Comparison of ENCODE assay signal across 9 cellular contexts in the genomic region with DNA sequence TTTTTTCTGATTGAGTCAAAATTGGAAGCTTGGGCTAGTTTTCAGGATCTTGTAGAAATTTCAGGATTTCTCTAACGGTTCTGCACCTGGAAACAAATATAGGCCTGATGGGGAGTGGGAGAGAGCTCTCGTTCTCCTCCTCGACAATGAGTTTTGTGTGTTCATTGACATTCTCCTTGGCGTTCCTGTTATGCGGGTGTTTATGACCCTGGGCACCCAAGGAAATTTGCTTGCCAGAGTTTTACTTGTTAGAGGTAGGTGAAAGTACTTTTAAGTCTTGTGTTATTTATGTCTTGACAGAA. TPM values are rescaled to one million over a fixed set of nuclear protein-coding genes. Genes with fewer than 3 reads are reported as not detected.
DNase-seq lines count a peak whose midpoint lies in the region; ATAC-seq and TF ChIP-seq lines count a peak whose summit lies in the region.
"Had no signal": no experiment of that assay in that cellular context is flagged by ENCODE, and none has a peak within 500 bp of the region (broad histone marks: within the 10 kb centered on the region; RNA-seq: fewer than 3 reads in every experiment).

No MANE protein-coding gene starts in this region.

- no peak for TF ChIP-seq POLR2A in esophagus muscularis mucosa (IDR thresholded peaks at IDR 0.05; ENCODE audit: low read depth)

- H3K27ac ChIP-seq in DND-41 (ENCODE audit: low read length) (peak overlapping the region; percentile 37; the same call in 1 of the 2 replicates), SU-DHL-6 (ENCODE audit: low read depth, low read length) (peak overlapping the region; percentile 85; the same call in 1 of the 2 replicates), esophagus muscularis mucosa (replicated peaks in 1 of 4) (peak overlapping the region; percentile 23 to 98 (median 96))

- H3F3A ChIP-seq in SU-DHL-6 (ENCODE audit: insufficient read depth), result peaks cover 50% of the 10 kb centered on the region

- H3K4me2 ChIP-seq in DND-41 (ENCODE audit: insufficient read depth, low read length) (peak overlapping the region; percentile 81), SU-DHL-6 (ENCODE audit: low read depth, low read length, poor library complexity, severe bottlenecking) (peak overlapping the region; percentile 83)

- H3K9ac ChIP-seq in DND-41 (ENCODE audit: low read depth, low read length) (peak overlapping the region; percentile 91), SU-DHL-6 (ENCODE audit: low read length) (peak overlapping the region; percentile 90)

- 23% methylated on average over 5 of the region's 5 CpGs for WGBS in esophagus muscularis mucosa

- peak overlapping the region in 1 of 2 experiments; percentile 91; a peak in 3 of 4 replicates for H3K4me3 ChIP-seq in DND-41 (ENCODE audit: low read depth in 1 of 2, low read length in 2 of 2)
- H3K4me3 ChIP-seq in SU-DHL-6 (ENCODE audit: insufficient read depth, low read length, poor library complexity, severe bottlenecking), result peak overlapping the region; percentile 89
- peak overlapping the region; percentile 86 to 98 (median 90) for H3K4me3 ChIP-seq in esophagus muscularis mucosa
- H3K4me3 ChIP-seq in retinal pigment epithelial cell (ENCODE audit: low read length), result peak overlapping the region; percentile 95

- H3K27me3 ChIP-seq in DND-41 (ENCODE audit: insufficient read depth, low read length, poor library complexity) (no peaks in the 10 kb centered on the region), SU-DHL-6 (ENCODE audit: low read length) (no peaks in the 10 kb centered on the region), esophagus muscularis mucosa (no peaks in the 10 kb centered on the region)

- no peak overlapping the region for H2AFZ ChIP-seq in DND-41 (ENCODE audit: low read depth, low read length)
- no peak overlapping the region for H2AFZ ChIP-seq in SU-DHL-6 (ENCODE audit: low read depth, low read length, severe bottlenecking)

- DNase-seq in DND-41 (no peak), esophagus muscularis mucosa (ENCODE audit: extremely low spot score) (no peak), retinal pigment epithelial cell (ENCODE audit: low read depth) (no peak), hypothalamus (lab: John Stamatoyannopoulos, UW) (no peak), GM13976 (ENCODE audit: low spot score) (no peak), NCI-H2171 treated with DMSO at 0.1 percent for 48 hours (lab: John Stamatoyannopoulos, UW) (no peak)
- DNase-seq: cortex of kidney had no signal

- H3K36me3 ChIP-seq in DND-41 (ENCODE audit: insufficient read depth, low read length) (peaks cover 30% of the 10 kb centered on the region), SU-DHL-6 (ENCODE audit: low read length) (peaks cover 4% of the 10 kb centered on the region; the same call in 1 of the 2 replicates), esophagus muscularis mucosa (no peaks in the 10 kb centered on the region)

- in situ Hi-C loops in GM13976 (cut with MboI; ENCODE audit: low sequenced_read_pairs, unreplicated experiment), result no loop called here

- H3K4me1 ChIP-seq in DND-41 (ENCODE audit: insufficient read depth, low read length), result peaks cover 59% of the 10 kb centered on the region
- H3K4me1 ChIP-seq in esophagus muscularis mucosa, result peaks cover 42 to 87% (median 76%) of the 10 kb centered on the region in 4 donors

- no peak for TF ChIP-seq CTCF in DND-41 (IDR thresholded peaks at IDR 0.05; ENCODE audit: borderline replicate concordance, extremely low read depth, low read length, poor library complexity, severe bottlenecking)
- TF ChIP-seq CTCF in SU-DHL-6 (IDR thresholded peaks at IDR 0.05; ENCODE audit: insufficient read depth, low read length, poor library complexity, severe bottlenecking), result no peak
- TF ChIP-seq CTCF in esophagus muscularis mucosa (IDR thresholded peaks at IDR 0.05), result no peak
- TF ChIP-seq CTCF in retinal pigment epithelial cell (conservative IDR thresholded peaks at IDR 0.05; ENCODE audit: low read depth, low read length), result no peak
- TF ChIP-seq CTCF in GM13976 (IDR thresholded peaks at IDR 0.05; ENCODE audit: borderline replicate concordance, control extremely low read depth, extremely low read depth, insufficient read depth, missing control alignments), result no peak

- H3K9me2 ChIP-seq in SU-DHL-6 (replicated peaks; ENCODE audit: insufficient read depth, low read length), result no peaks in the 10 kb centered on the region

- no peak for TF ChIP-seq EP300 in esophagus muscularis mucosa (IDR thresholded peaks at IDR 0.05)

- H3K79me2 ChIP-seq in DND-41 (ENCODE audit: insufficient read depth, low read length), result peaks cover 77% of the 10 kb centered on the region
- peaks cover 67% of the 10 kb centered on the region for H3K79me2 ChIP-seq in SU-DHL-6 (ENCODE audit: insufficient read depth, low read length)

- H3K9me3 ChIP-seq in DND-41 (ENCODE audit: insufficient read depth, low read length, severe bottlenecking) (no peaks in the 10 kb centered on the region), SU-DHL-6 (ENCODE audit: insufficient read depth, low read length) (no peaks in the 10 kb centered on the region), esophagus muscularis mucosa (no peaks in the 10 kb centered on the region)

- H4K20me1 ChIP-seq in DND-41 (ENCODE audit: insufficient read depth, low read length) (peaks cover 62% of the 10 kb centered on the region), SU-DHL-6 (ENCODE audit: low read depth, low read length) (peaks cover 4% of the 10 kb centered on the region; the same call in 1 of the 2 replicates)

- ATAC-seq in DND-41 (ENCODE audit: insufficient read depth, low read depth), result no peak
- ATAC-seq in HG03439 (IDR thresholded peaks at IDR 0.05; ENCODE audit: unreplicated experiment), result no peak

- intact Hi-C loops in esophagus muscularis mucosa (cut with DNase I), result no loop called here

RNA-seq across cellular contexts. Expression of a gene that starts 2.2 kb away (rescaled TPM):
- 10 to 100 TPM; 56.5 to 66.7 (median 61.8) TPM for total RNA-seq in esophagus muscularis mucosa

Comparison
In these comparisons a context has a peak if more than half of its experiments do, and no peak if none do; other contexts are left out.
1. H3K27ac ChIP-seq: peak in every context shown above with its lines; median percentile 96 in esophagus muscularis mucosa; 85 in SU-DHL-6; 37 in DND-41.